ENCODE assay signal across 8 cellular contexts in the genomic region with DNA sequence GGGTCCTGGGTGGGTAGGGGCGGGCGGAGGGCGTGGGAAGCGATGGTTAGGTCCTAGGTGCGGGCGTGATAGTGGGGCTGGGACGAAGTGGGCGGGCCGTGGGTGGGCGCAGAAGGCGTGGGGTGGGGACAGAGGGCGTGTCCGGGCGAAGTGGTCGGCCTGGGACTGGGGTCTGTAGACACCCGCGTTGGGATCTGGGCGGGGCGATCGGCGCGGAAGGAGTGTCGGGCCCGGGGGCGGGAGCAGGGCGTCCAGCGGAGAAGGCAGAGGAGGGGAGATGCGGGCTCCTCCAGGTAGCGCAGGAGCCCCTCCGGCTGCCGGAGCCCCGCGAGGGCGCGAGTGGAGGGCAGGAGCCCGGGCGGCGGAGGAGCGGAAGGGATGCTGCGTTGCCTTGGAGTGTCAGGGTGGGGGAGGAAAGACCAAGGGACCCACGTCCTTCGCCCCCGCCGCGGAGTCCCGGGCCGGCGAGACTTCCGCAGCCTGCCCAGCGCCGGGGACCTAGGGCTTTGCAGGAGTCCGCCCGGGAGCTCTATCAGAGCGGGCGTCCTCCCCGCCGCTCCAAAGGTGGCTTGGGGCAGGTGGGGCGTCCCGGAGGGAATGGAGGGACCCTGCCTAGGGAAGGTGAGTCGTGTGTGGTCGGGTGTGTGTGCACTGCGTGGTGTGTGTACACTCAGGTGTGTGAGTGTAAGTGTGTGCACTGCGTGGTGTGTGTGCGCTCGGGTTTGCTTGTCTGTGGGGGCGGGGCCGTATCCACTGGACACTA. TPM values are rescaled to one million over a fixed set of nuclear protein-coding genes. Genes with fewer than 3 reads are reported as not detected.
DNase-seq lines count a peak whose midpoint lies in the region; ATAC-seq and TF ChIP-seq lines count a peak whose summit lies in the region.

No MANE protein-coding gene starts in this region.

- H4K20me1 ChIP-seq in osteoblast (ENCODE audit: insufficient read depth, low read length) = no peaks in the 10 kb centered on the region

- no peak overlapping the region for H3K27ac Mint-ChIP-seq in activated CD4-positive, alpha-beta memory T cell treated with anti-CD3 and anti-CD28 coated beads for 36 hours

- POLR2A ChIA-PET in AG04450 (lab: Yijun Ruan, JAX) = interaction anchor here (0.6 to 1.4 kb wide), 6 partner anchors 9 to 159 kb away, joined by 3 to 5 read pairs (median 4); a partner anchor contains a TSS
- POLR2A ChIA-PET in activated CD4-positive, alpha-beta memory T cell treated with anti-CD3 and anti-CD28 coated beads for 36 hours (lab: Charles Lee) = interaction anchor here (1.0 kb wide), 1 partner anchor 165 kb away, joined by 3 read pairs; no protein-coding TSS in a partner anchor

- peak; percentile 61 for ATAC-seq in HG02798 (IDR thresholded peaks at IDR 0.05; ENCODE audit: poor library complexity, unreplicated experiment)

- peak overlapping the region; percentile 71 for H3K4me3 Mint-ChIP-seq in activated CD4-positive, alpha-beta memory T cell treated with anti-CD3 and anti-CD28 coated beads for 36 hours

- peaks cover 11% of the 10 kb centered on the region for H3K4me1 Mint-ChIP-seq in activated CD4-positive, alpha-beta memory T cell treated with anti-CD3 and anti-CD28 coated beads for 36 hours (ENCODE audit: low read depth)

- peak overlapping the region; percentile 74 for H3K4me3 ChIP-seq in AG04450 (ENCODE audit: low read depth, low read length)
- H3K4me3 ChIP-seq in fibroblast of villous mesenchyme (ENCODE audit: low read depth, low read length) = peak overlapping the region; percentile 71
- H3K4me3 ChIP-seq in osteoblast (ENCODE audit: insufficient read depth, low read length) = peak overlapping the region; percentile 64

- no peaks in the 10 kb centered on the region for H3K36me3 Mint-ChIP-seq in activated CD4-positive, alpha-beta memory T cell treated with anti-CD3 and anti-CD28 coated beads for 36 hours

- H3K9me3 Mint-ChIP-seq in activated CD4-positive, alpha-beta memory T cell treated with anti-CD3 and anti-CD28 coated beads for 36 hours = no peaks in the 10 kb centered on the region

- no peaks in the 10 kb centered on the region for H3K27me3 ChIP-seq in AG04450 (ENCODE audit: control insufficient read depth, insufficient read depth, low read length)
- peaks cover 24% of the 10 kb centered on the region for H3K27me3 ChIP-seq in osteoblast (ENCODE audit: insufficient read depth, low read length)

- TF ChIP-seq CTCF in AG04450 (IDR thresholded peaks at IDR 0.05; ENCODE audit: low read depth, low read length) = no peak
- no peak for TF ChIP-seq CTCF in GM13976 (IDR thresholded peaks at IDR 0.05; ENCODE audit: borderline replicate concordance, control extremely low read depth, extremely low read depth, insufficient read depth, missing control alignments)
- TF ChIP-seq CTCF in fibroblast of villous mesenchyme (IDR thresholded peaks at IDR 0.05; ENCODE audit: insufficient read depth, low read depth, low read length) = no peak
- TF ChIP-seq CTCF in osteoblast (IDR thresholded peaks at IDR 0.05; ENCODE audit: extremely low read depth, low read depth, low read length) = no peak

- H3K27ac ChIP-seq in AG04450 (ENCODE audit: low read depth, low read length) = peak overlapping the region; percentile 47
- H3K27ac ChIP-seq in osteoblast (ENCODE audit: low read depth, low read length) = no peak overlapping the region

- in situ Hi-C loops in GM13976 (cut with MboI; ENCODE audit: low sequenced_read_pairs, unreplicated experiment) = no loop called here

- H3K9me3 ChIP-seq in AG04450 (ENCODE audit: control insufficient read depth, insufficient read depth, low read length) = no peaks in the 10 kb centered on the region; the same call in 1 of the 2 replicates
- no peaks in the 10 kb centered on the region for H3K9me3 ChIP-seq in osteoblast (ENCODE audit: low read depth, low read length)

- H3K36me3 ChIP-seq in osteoblast (ENCODE audit: insufficient read depth, low read length) = no peaks in the 10 kb centered on the region

- no peak for DNase-seq in AG04450 (ENCODE audit: low read depth, low spot score)
- DNase-seq in GM13976 (ENCODE audit: low spot score) = peak; percentile 84
- DNase-seq in NCI-H128 (lab: John Stamatoyannopoulos, UW; ENCODE audit: unreplicated experiment) = peak; percentile 62
- DNase-seq in activated CD4-positive, alpha-beta memory T cell treated with anti-CD3 and anti-CD28 coated beads for 36 hours = no peak
- no peak for DNase-seq in fibroblast of villous mesenchyme (ENCODE audit: low read depth)
- DNase-seq in osteoblast (ENCODE audit: insufficient read length, low spot score, missing footprints) = no peak
- no peak for DNase-seq in glomerular visceral epithelial cell (ENCODE audit: extremely low spot score)

- CTCF ChIA-PET in AG04450 (lab: Charles Lee) = interaction anchor here (1.0 kb wide), 1 partner anchor 24 kb away, joined by 3 read pairs; no protein-coding TSS in a partner anchor
- CTCF ChIA-PET in activated CD4-positive, alpha-beta memory T cell treated with anti-CD3 and anti-CD28 coated beads for 36 hours (lab: Charles Lee) = interaction anchor here (1.0 to 2.8 kb wide), 3 partner anchors 22 to 165 kb away, joined by 3 to 17 read pairs (median 5); no protein-coding TSS in a partner anchor

- no peaks in the 10 kb centered on the region for H3K79me2 ChIP-seq in osteoblast (ENCODE audit: insufficient read depth, low read length)

- peak overlapping the region; percentile 77 for H3K4me2 ChIP-seq in osteoblast (ENCODE audit: insufficient read depth, low read length)

- H3K4me1 ChIP-seq in osteoblast (ENCODE audit: insufficient read depth, low read length) = peaks cover 6% of the 10 kb centered on the region

- no peak overlapping the region for H2AFZ ChIP-seq in osteoblast (ENCODE audit: low read length)

- intact Hi-C loops in activated CD4-positive, alpha-beta memory T cell treated with anti-CD3 and anti-CD28 coated beads for 36 hours (cut with micrococcal nuclease) = loop anchor here (1.0 to 5.0 kb wide), 5 partner anchors 26 to 377 kb away; a partner anchor contains a TSS

- H3K27me3 Mint-ChIP-seq in activated CD4-positive, alpha-beta memory T cell treated with anti-CD3 and anti-CD28 coated beads for 36 hours = no peaks in the 10 kb centered on the region

RNA-seq across cellular contexts. Expression of a gene that starts 27.0 kb away (rescaled TPM):
- not detected in 2 replicates for polyA plus RNA-seq in AG04450 (2011; rRNA removed)
- polyA minus RNA-seq in AG04450 (2011; rRNA and poly(A)+ RNA removed) = not detected in 2 replicates
- total RNA-seq in activated CD4-positive, alpha-beta memory T cell treated with anti-CD3 and anti-CD28 coated beads for 36 hours = not detected
- total RNA-seq in fibroblast of villous mesenchyme (not detected in 2 replicates), osteoblast (not detected in 2 replicates)

RNA-seq across cellular contexts. Expression of a gene that starts 53.2 kb away (rescaled TPM):
- 41.5 and 44.8 TPM in 2 replicates for polyA plus RNA-seq in AG04450 (2011; rRNA removed)
- 29.3 and 39.0 TPM in 2 replicates for polyA minus RNA-seq in AG04450 (2011; rRNA and poly(A)+ RNA removed)
- 10 to 100 TPM; 30.9 to 32.5 TPM for total RNA-seq in activated CD4-positive, alpha-beta memory T cell treated with anti-CD3 and anti-CD28 coated beads for 36 hours
- total RNA-seq in fibroblast of villous mesenchyme (51.9 and 58.3 TPM in 2 replicates), osteoblast (47.7 and 51.4 TPM in 2 replicates)

RNA-seq across cellular contexts. Expression of a gene that starts 53.4 kb away (rescaled TPM):
- 13.4 and 20.1 TPM in 2 replicates for polyA plus RNA-seq in AG04450 (2011; rRNA removed)
- 38.1 and 48.8 TPM in 2 replicates for polyA minus RNA-seq in AG04450 (2011; rRNA and poly(A)+ RNA removed)
- 10 to 100 TPM; 15.2 to 16.1 TPM for total RNA-seq in activated CD4-positive, alpha-beta memory T cell treated with anti-CD3 and anti-CD28 coated beads for 36 hours
- total RNA-seq in fibroblast of villous mesenchyme (25.5 and 32.5 TPM in 2 replicates), osteoblast (27.5 and 30.4 TPM in 2 replicates)

Comparison
In these comparisons a context has a peak if more than half of its experiments do, and no peak if none do; other contexts are left out.
1. DNase-seq: peak in GM13976 (single experiment) and NCI-H128 (single experiment); none in AG04450 (single experiment), activated CD4-positive, alpha-beta memory T cell treated with anti-CD3 and anti-CD28 coated beads for 36 hours (single experiment), fibroblast of villous mesenchyme (single experiment), osteoblast (single experiment) and glomerular visceral epithelial cell (single experiment).
2. Peak in every context shown above with its lines, with median percentiles within 50 percentile points of each other: H3K4me3 ChIP-seq.